In the genomic region with DNA sequence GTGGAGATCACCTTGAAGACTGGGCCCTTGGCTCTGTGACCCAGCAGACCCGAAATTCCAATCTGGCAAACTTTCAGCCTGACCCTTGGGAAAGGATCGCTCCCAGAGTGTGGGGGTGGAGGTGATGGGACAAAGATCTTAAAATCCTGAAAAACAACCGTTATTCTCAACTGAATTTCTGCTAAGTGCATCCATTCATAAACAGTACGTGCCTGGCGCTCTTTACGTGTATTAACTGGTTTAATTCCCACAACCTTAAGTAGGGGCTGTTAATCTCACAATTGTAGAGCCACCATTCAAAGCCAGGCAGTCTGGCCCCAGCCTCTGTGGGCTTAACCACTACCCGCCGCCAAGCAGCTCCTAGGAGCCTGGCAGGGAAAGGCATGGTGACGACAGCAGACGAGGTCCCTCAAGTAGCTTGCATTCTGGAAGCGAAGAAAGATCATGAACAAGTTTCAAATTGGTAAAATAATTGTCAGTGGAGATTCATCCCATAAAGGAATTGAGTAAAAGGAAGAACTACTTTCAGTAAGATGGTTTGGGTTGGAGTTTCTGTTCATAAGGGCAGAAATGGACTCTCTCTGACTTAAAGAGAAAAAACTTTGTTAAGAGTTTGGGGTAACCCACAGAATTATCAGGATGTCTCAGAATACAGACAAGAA, we compare ENCODE assay signal across 8 cellular contexts. TPM values are rescaled to one million over a fixed set of nuclear protein-coding genes. Genes with fewer than 3 reads are reported as not detected.
DNase-seq lines count a peak whose midpoint lies in the region; ATAC-seq and TF ChIP-seq lines count a peak whose summit lies in the region.

No MANE protein-coding gene starts in this region.

- ATAC-seq in GM21717 (IDR thresholded peaks at IDR 0.05; ENCODE audit: unreplicated experiment): peak; percentile 28

- peak overlapping the region; percentile 69 for H3K27ac Mint-ChIP-seq in type B pancreatic cell

- H3K36me3 Mint-ChIP-seq in type B pancreatic cell: no peaks in the 10 kb centered on the region

- no peak overlapping the region for H3K4me3 ChIP-seq in epithelial cell of esophagus (ENCODE audit: low read length)

- DNase-seq in EH (ENCODE audit: low read depth): peak; percentile 27
- peak; percentile 89 for DNase-seq in NCI-H1092 (lab: John Stamatoyannopoulos, UW)
- peak; percentile 58 for DNase-seq in activated CD4-positive, CD25-positive, alpha-beta regulatory T cell treated with anti-CD3 and anti-CD28 coated beads, Interleukin-2, amount 50 U/mL, for 72 hours
- DNase-seq in epithelial cell of esophagus (ENCODE audit: low read depth): peak; percentile 11
- peak; percentile 82 for DNase-seq in myocyte (ENCODE audit: low read depth)
- no peak for DNase-seq in type B pancreatic cell (ENCODE audit: extremely low spot score, unreplicated experiment)
- no peak for DNase-seq in mucosa of gallbladder (ENCODE audit: low spot score)

- peak overlapping the region; percentile 87 for H3K4me3 Mint-ChIP-seq in type B pancreatic cell

- H3K9me3 Mint-ChIP-seq in type B pancreatic cell: peaks cover 5% of the 10 kb centered on the region

- H3K27me3 Mint-ChIP-seq in type B pancreatic cell: peaks cover 64% of the 10 kb centered on the region

- peaks cover 59% of the 10 kb centered on the region for H3K4me1 Mint-ChIP-seq in type B pancreatic cell (ENCODE audit: unreplicated experiment)

- TF ChIP-seq CTCF in epithelial cell of esophagus (IDR thresholded peaks at IDR 0.05; ENCODE audit: insufficient read depth, low read depth, low read length, missing control alignments) (no peak), type B pancreatic cell (conservative IDR thresholded peaks at IDR 0.05) (no peak)

RNA-seq across cellular contexts. Expression of a gene that starts 11.4 kb away (rescaled TPM):
- 5.1 and 12.1 TPM in 2 replicates for total RNA-seq in myocyte
- 19.6 TPM for polyA plus RNA-seq in myocyte (2012)
- 9.7 and 14.6 TPM in 2 replicates for total RNA-seq in type B pancreatic cell (ENCODE audit: low replicate concordance)
- 5.8 TPM for total RNA-seq in mucosa of gallbladder

RNA-seq across cellular contexts. Expression of a gene that starts 26.5 kb away (rescaled TPM):
- total RNA-seq in myocyte: 9.2 and 11.2 TPM in 2 replicates
- 5.7 TPM for polyA plus RNA-seq in myocyte (2012)
- total RNA-seq in type B pancreatic cell (ENCODE audit: low replicate concordance): 4.2 and 5.0 TPM in 2 replicates
- total RNA-seq in mucosa of gallbladder: 16.7 TPM

Comparison
In these comparisons a context has a peak if more than half of its experiments do, and no peak if none do; other contexts are left out.
1. DNase-seq: peak in EH (single experiment), NCI-H1092 (single experiment), activated CD4-positive, CD25-positive, alpha-beta regulatory T cell treated with anti-CD3 and anti-CD28 coated beads, Interleukin-2, amount 50 U/mL, for 72 hours (single experiment), epithelial cell of esophagus (single experiment) and myocyte (single experiment); none in type B pancreatic cell (single experiment) and mucosa of gallbladder (single experiment).